8 cellular contexts compared by ENCODE assay signal in genomic region chr1:9588551-9589143, GRCh38. TPM values are rescaled to one million over a fixed set of nuclear protein-coding genes. Genes with fewer than 3 reads are reported as not detected.
DNase-seq lines count a peak whose midpoint lies in the region; ATAC-seq and TF ChIP-seq lines count a peak whose summit lies in the region.

TSS of gene TMEM201 (plus strand) at chr1:9588911. CDS start at chr1:9588931, 20 bp downstream.

- H2BK120ac ChIP-seq in H9 (ENCODE audit: low read depth, low read length, poor library complexity, severe bottlenecking): no peak within 1 kb of the TSS

- DNase-seq in G401 (ENCODE audit: low spot score) (peak; percentile 92), H9 (peak; percentile 91), M059J (ENCODE audit: low read depth) (peak; percentile 88), SK-N-MC (ENCODE audit: low read depth, low spot score) (no peak), glomerular endothelial cell (ENCODE audit: extremely low read depth, low read depth, low spot score) (no peak), osteoblast (ENCODE audit: insufficient read length, low spot score, missing footprints) (peak; percentile 100), thoracic aorta (ENCODE audit: low spot score) (peak; percentile 76)
- DNase-seq in activated naive CD4-positive, alpha-beta T cell treated with anti-CD3 and anti-CD28 coated beads, Interleukin-2, amount 10 ng/mL, durations not matched to agents 7 days and 5 days: peak; percentile 93

- H2AFZ ChIP-seq in H9 (ENCODE audit: low read length): peak within 1 kb of the TSS; percentile 90
- H2AFZ ChIP-seq in osteoblast (ENCODE audit: low read length): peak within 1 kb of the TSS; percentile 93

- H3K9me3 ChIP-seq in H9 (ENCODE audit: control insufficient read depth, low read depth, low read length) (no peaks in the 10 kb centered on the region), SK-N-MC (ENCODE audit: low read depth, low read length) (no peaks in the 10 kb centered on the region), osteoblast (ENCODE audit: low read depth, low read length) (no peaks in the 10 kb centered on the region), thoracic aorta (no peaks in the 10 kb centered on the region)

- H3K18ac ChIP-seq in H9 (ENCODE audit: insufficient read length, low read depth, low read length): no peak within 1 kb of the TSS

- peak within 1 kb of the TSS; percentile 86 to 90 for H3K4me3 Mint-ChIP-seq in H9
- H3K4me3 Mint-ChIP-seq in activated naive CD4-positive, alpha-beta T cell treated with anti-CD3 and anti-CD28 coated beads, Interleukin-2, amount 10 ng/mL, durations not matched to agents 7 days and 5 days: peak within 1 kb of the TSS; percentile 83

- no peaks in the 10 kb centered on the region for H3K27me3 ChIP-seq in H9 (ENCODE audit: insufficient read depth, low read length)
- no peaks in the 10 kb centered on the region for H3K27me3 ChIP-seq in osteoblast (ENCODE audit: insufficient read depth, low read length)
- H3K27me3 ChIP-seq in thoracic aorta (replicated peaks; ENCODE audit: insufficient read depth): no peaks in the 10 kb centered on the region

- peaks cover 9% of the 10 kb centered on the region for H3K23me2 ChIP-seq in H9 (ENCODE audit: insufficient read length, low read depth, low read length, poor library complexity, severe bottlenecking)

- H2BK20ac ChIP-seq in H9 (ENCODE audit: low read depth, low read length, poor library complexity, severe bottlenecking): no peak within 1 kb of the TSS

- no peak within 1 kb of the TSS for H2AK5ac ChIP-seq in H9 (ENCODE audit: insufficient read length, low read length)

- H3K9ac ChIP-seq in H9 (ENCODE audit: extremely low read depth, insufficient read length, low read length): peak within 1 kb of the TSS; percentile 57
- peak within 1 kb of the TSS; percentile 82 for H3K9ac ChIP-seq in SK-N-MC (ENCODE audit: insufficient read length)

- H4K8ac ChIP-seq in H9 (replicated peaks; ENCODE audit: insufficient read length, low read depth, low read length): no peak within 1 kb of the TSS

- no peak within 1 kb of the TSS for H3K4ac ChIP-seq in H9 (ENCODE audit: low read depth, low read length)

- peaks cover 5% of the 10 kb centered on the region; the same call in 1 of the 2 replicates for H3K4me1 ChIP-seq in H9 (ENCODE audit: insufficient read depth, low read length)
- peaks cover 19% of the 10 kb centered on the region for H3K4me1 ChIP-seq in osteoblast (ENCODE audit: insufficient read depth, low read length)
- H3K4me1 ChIP-seq in thoracic aorta (ENCODE audit: control insufficient read depth in 1 of 2, low read depth in 2 of 2): peaks cover 5 to 24% of the 10 kb centered on the region in 2 donors

- H3K4me2 ChIP-seq in H9 (ENCODE audit: insufficient read depth, insufficient read length, low read length) (peak within 1 kb of the TSS; percentile 84), osteoblast (ENCODE audit: insufficient read depth, low read length) (peak within 1 kb of the TSS; percentile 94)

- no peak within 1 kb of the TSS for H3K27ac ChIP-seq in H9 (ENCODE audit: insufficient read length, low read depth, low read length)
- H3K27ac ChIP-seq in SK-N-MC: no peak within 1 kb of the TSS
- peak within 1 kb of the TSS; percentile 63 for H3K27ac ChIP-seq in osteoblast (ENCODE audit: low read depth, low read length)
- peak within 1 kb of the TSS in 1 of 2 donors; percentile 30 for H3K27ac ChIP-seq in thoracic aorta

- H3K14ac ChIP-seq in H9 (ENCODE audit: insufficient read depth, low read length): peak within 1 kb of the TSS; percentile 62

- H4K91ac ChIP-seq in H9 (ENCODE audit: insufficient read length, low read depth, low read length): no peak within 1 kb of the TSS

- H3K4me3 ChIP-seq in SK-N-MC (peak within 1 kb of the TSS; percentile 91), osteoblast (ENCODE audit: insufficient read depth, low read length) (peak within 1 kb of the TSS; percentile 83), thoracic aorta (peak within 1 kb of the TSS; percentile 89)

- H3K79me2 ChIP-seq in H9 (ENCODE audit: insufficient read depth, low read length): peaks cover 14% of the 10 kb centered on the region; the same call in 1 of the 2 replicates
- peaks cover 45% of the 10 kb centered on the region for H3K79me2 ChIP-seq in osteoblast (ENCODE audit: insufficient read depth, low read length)

- no peak within 1 kb of the TSS for H3T11ph ChIP-seq in H9 (ENCODE audit: low read length)

- TF ChIP-seq CTCF in H9 (conservative IDR thresholded peaks at IDR 0.05): peak; percentile 89
- peak; percentile 46 for TF ChIP-seq CTCF in osteoblast (IDR thresholded peaks at IDR 0.05; ENCODE audit: extremely low read depth, low read depth, low read length)
- peak; percentile 71 for TF ChIP-seq CTCF in thoracic aorta (IDR thresholded peaks at IDR 0.05)

- H4K5ac ChIP-seq in H9 (ENCODE audit: insufficient read length, low read depth, low read length): no peak within 1 kb of the TSS

- no CpG with 5 or more reads among the region's 94 CpGs for WGBS in H9 (ENCODE audit: extremely low coverage, insufficient read length, low lambda C conversion rate)

- H2BK12ac ChIP-seq in H9 (ENCODE audit: insufficient read length, low read depth, low read length): no peak within 1 kb of the TSS

- peaks cover 10% of the 10 kb centered on the region; the same call in 1 of the 2 replicates for H3K36me3 ChIP-seq in SK-N-MC (ENCODE audit: insufficient read depth, low read length)
- H3K36me3 ChIP-seq in osteoblast (ENCODE audit: insufficient read depth, low read length): no peaks in the 10 kb centered on the region
- H3K36me3 ChIP-seq in thoracic aorta: no peaks in the 10 kb centered on the region

- peaks cover 7% of the 10 kb centered on the region for H3K27me3 Mint-ChIP-seq in H9 (ENCODE audit: low read depth)
- no peaks in the 10 kb centered on the region for H3K27me3 Mint-ChIP-seq in activated naive CD4-positive, alpha-beta T cell treated with anti-CD3 and anti-CD28 coated beads, Interleukin-2, amount 10 ng/mL, durations not matched to agents 7 days and 5 days

- 0 out of 7 replicates have a peak within 1 kb of the TSS, but pooled peaks of 1 of the 3 experiments have one; percentile 57 for H3K27ac Mint-ChIP-seq in H9
- peak within 1 kb of the TSS; percentile 89 for H3K27ac Mint-ChIP-seq in activated naive CD4-positive, alpha-beta T cell treated with anti-CD3 and anti-CD28 coated beads, Interleukin-2, amount 10 ng/mL, durations not matched to agents 7 days and 5 days

- H3K56ac ChIP-seq in H9 (ENCODE audit: insufficient read length, low read depth, low read length): no peak within 1 kb of the TSS

- peaks cover 2 to 9% (median 5%) of the 10 kb centered on the region in 3 experiments; a peak in 5 of 7 replicates for H3K36me3 Mint-ChIP-seq in H9 (ENCODE audit: insufficient read depth in 1 of 3, low read depth in 3 of 3)
- H3K36me3 Mint-ChIP-seq in activated naive CD4-positive, alpha-beta T cell treated with anti-CD3 and anti-CD28 coated beads, Interleukin-2, amount 10 ng/mL, durations not matched to agents 7 days and 5 days: no peaks in the 10 kb centered on the region

- no peak within 1 kb of the TSS for H2BK5ac ChIP-seq in H9 (ENCODE audit: insufficient read length, low read length)

- in situ Hi-C loops in G401 (cut with HindIII; ENCODE audit: low sequenced_read_pairs): no loop called here

- CTCF ChIA-PET in activated naive CD4-positive, alpha-beta T cell treated with anti-CD3 and anti-CD28 coated beads, Interleukin-2, amount 10 ng/mL, durations not matched to agents 7 days and 5 days (lab: Charles Lee): interaction anchor here (0.6 to 3.0 kb wide), 4 partner anchors 17 to 351 kb away, joined by 3 to 10 read pairs (median 4); no protein-coding TSS in a partner anchor

- H4K20me1 ChIP-seq in H9 (ENCODE audit: control insufficient read depth, insufficient read depth, insufficient read length): no peaks in the 10 kb centered on the region
- peaks cover 32% of the 10 kb centered on the region for H4K20me1 ChIP-seq in osteoblast (ENCODE audit: insufficient read depth, low read length)

- ATAC-seq in thoracic aorta (ENCODE audit: insufficient number of reproducible peaks, low FRiP score, low read depth): peak; percentile 93

- H3K4me1 Mint-ChIP-seq in H9: peaks cover 31 to 38% of the 10 kb centered on the region in 2 experiments
- H3K4me1 Mint-ChIP-seq in activated naive CD4-positive, alpha-beta T cell treated with anti-CD3 and anti-CD28 coated beads, Interleukin-2, amount 10 ng/mL, durations not matched to agents 7 days and 5 days: peaks cover 40% of the 10 kb centered on the region

- no peak within 1 kb of the TSS for H2BK15ac ChIP-seq in H9 (ENCODE audit: low read depth, low read length)

- H3K79me1 ChIP-seq in H9 (ENCODE audit: insufficient read depth, low read depth, low read length, poor library complexity, severe bottlenecking): peaks cover 7% of the 10 kb centered on the region

- no peak within 1 kb of the TSS for H3K23ac ChIP-seq in H9 (ENCODE audit: insufficient read length, low read depth, low read length)

- H3K9me3 Mint-ChIP-seq in H9: peaks cover 0 to 2% of the 10 kb centered on the region in 2 experiments; a peak in 2 of 5 replicates
- H3K9me3 Mint-ChIP-seq in activated naive CD4-positive, alpha-beta T cell treated with anti-CD3 and anti-CD28 coated beads, Interleukin-2, amount 10 ng/mL, durations not matched to agents 7 days and 5 days: no peaks in the 10 kb centered on the region

RNA-seq across cellular contexts. Expression of gene TMEM201, which starts in this region (rescaled TPM):
- total RNA-seq in G401 (2014; rRNA removed; shearing (Covaris generic)): 65.2 and 68.3 TPM in 2 replicates
- total RNA-seq in H9 (2021) (31.0 and 31.3 TPM in 2 replicates), glomerular endothelial cell (13.5 and 20.2 TPM in 2 replicates), osteoblast (5.9 and 6.2 TPM in 2 replicates), thoracic aorta (10 to 100 TPM; 11.2 to 15.0 TPM)
- 9.7 and 13.6 TPM in 2 replicates for total RNA-seq in M059J (2014; rRNA removed; shearing (Covaris generic))

Comparison
In these comparisons a context has a peak if more than half of its experiments do, and no peak if none do; other contexts are left out.
1. DNase-seq: peak in G401 (single experiment), H9 (single experiment), M059J (single experiment), activated naive CD4-positive, alpha-beta T cell treated with anti-CD3 and anti-CD28 coated beads, Interleukin-2, amount 10 ng/mL, durations not matched to agents 7 days and 5 days (single experiment), osteoblast (single experiment) and thoracic aorta (single experiment); none in SK-N-MC (single experiment) and glomerular endothelial cell (single experiment).
2. Peak in every context shown above with its lines, with median percentiles within 50 percentile points of each other: CTCF ChIP-seq and H3K4me3 ChIP-seq.